ENCODE assay signal across 1 cellular context in genomic region chr5:150905312-150905683, GRCh38.
TF ChIP-seq lines count a peak whose summit lies in the region.

No MANE protein-coding gene starts in this region.

TF ChIP-seq in GM12878, 131 proteins besides CTCF, POLR2A, EP300 and RAD21 (continued from another document):
- TF ChIP-seq ZNF592 (IDR thresholded peaks at IDR 0.05) (no peak), YY1 (IDR thresholded peaks at IDR 0.05; ENCODE audit: low read depth, low read length) (no peak), SKIL (IDR thresholded peaks at IDR 0.05; ENCODE audit: low read depth, poor library complexity, severe bottlenecking) (no peak)
- TF ChIP-seq, protein P1, sequence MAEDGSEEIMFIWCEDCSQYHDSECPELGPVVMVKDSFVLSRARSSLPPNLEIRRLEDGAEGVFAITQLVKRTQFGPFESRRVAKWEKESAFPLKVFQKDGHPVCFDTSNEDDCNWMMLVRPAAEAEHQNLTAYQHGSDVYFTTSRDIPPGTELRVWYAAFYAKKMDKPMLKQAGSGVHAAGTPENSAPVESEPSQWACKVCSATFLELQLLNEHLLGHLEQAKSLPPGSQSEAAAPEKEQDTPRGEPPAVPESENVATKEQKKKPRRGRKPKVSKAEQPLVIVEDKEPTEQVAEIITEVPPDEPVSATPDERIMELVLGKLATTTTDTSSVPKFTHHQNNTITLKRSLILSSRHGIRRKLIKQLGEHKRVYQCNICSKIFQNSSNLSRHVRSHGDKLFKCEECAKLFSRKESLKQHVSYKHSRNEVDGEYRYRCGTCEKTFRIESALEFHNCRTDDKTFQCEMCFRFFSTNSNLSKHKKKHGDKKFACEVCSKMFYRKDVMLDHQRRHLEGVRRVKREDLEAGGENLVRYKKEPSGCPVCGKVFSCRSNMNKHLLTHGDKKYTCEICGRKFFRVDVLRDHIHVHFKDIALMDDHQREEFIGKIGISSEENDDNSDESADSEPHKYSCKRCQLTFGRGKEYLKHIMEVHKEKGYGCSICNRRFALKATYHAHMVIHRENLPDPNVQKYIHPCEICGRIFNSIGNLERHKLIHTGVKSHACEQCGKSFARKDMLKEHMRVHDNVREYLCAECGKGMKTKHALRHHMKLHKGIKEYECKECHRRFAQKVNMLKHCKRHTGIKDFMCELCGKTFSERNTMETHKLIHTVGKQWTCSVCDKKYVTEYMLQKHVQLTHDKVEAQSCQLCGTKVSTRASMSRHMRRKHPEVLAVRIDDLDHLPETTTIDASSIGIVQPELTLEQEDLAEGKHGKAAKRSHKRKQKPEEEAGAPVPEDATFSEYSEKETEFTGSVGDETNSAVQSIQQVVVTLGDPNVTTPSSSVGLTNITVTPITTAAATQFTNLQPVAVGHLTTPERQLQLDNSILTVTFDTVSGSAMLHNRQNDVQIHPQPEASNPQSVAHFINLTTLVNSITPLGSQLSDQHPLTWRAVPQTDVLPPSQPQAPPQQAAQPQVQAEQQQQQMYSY (CRISPR knock-in tag; IDR thresholded peaks at IDR 0.05): no peak
TF ChIP-seq in GM12878: peak in this region for 0.
